ENCODE assay signal across 29 cellular contexts in the genomic region with DNA sequence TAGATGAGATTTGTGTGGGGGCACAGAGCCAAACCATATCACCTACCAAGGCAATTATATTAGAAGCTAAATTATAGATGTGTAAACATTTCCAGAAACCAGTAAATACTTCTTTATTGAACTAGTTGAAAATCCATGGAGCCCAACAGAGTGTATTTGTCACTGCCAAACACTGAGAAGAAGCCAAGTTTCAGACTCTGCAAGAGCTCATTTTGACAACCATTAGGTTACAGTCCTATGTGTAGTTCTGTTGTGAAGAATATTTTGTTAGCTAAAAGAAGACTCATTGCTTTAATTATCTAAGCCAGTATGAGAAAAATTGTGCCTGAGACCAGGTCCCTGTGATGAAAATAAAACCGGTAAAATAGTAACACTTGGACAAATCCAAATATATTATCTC.
"Had no signal": no experiment of that assay in that cellular context is flagged by ENCODE, and none has a peak within 500 bp of the region (broad histone marks: within the 10 kb centered on the region; RNA-seq: fewer than 3 reads in every experiment).

No MANE protein-coding gene starts in this region.

- H3K27ac ChIP-seq: ascending aorta, brain microvascular endothelial cell, esophagus muscularis mucosa, foreskin keratinocyte, heart right ventricle, left lung, lower lobe of right lung, testis, WERI-Rb-1 had no signal

- H3K4me1 ChIP-seq: ascending aorta, foreskin keratinocyte, heart right ventricle, left lung, lower lobe of right lung, testis had no signal

- H3K4me3 Mint-ChIP-seq: activated CD4-positive, alpha-beta memory T cell treated with anti-CD3 and anti-CD28 coated beads, Interleukin-2, amount 10 ng/mL, durations not matched to agents 7 days and 5 days; activated CD4-positive, alpha-beta T cell treated with anti-CD3 and anti-CD28 coated beads, Interleukin-2, amount 10 ng/mL, durations not matched to agents 24 days and 14 days; activated naive CD4-positive, alpha-beta T cell treated with anti-CD3 and anti-CD28 coated beads, Interleukin-2, amount 10 ng/mL, durations not matched to agents 7 days and 5 days; activated naive CD8-positive, alpha-beta T cell treated with anti-CD3 and anti-CD28 coated beads, Interleukin-2, amount 10 ng/mL, durations not matched to agents 7 days and 5 days; activated T-cell treated with anti-CD3 and anti-CD28 coated beads, Interleukin-2, amount 50 U/mL, for 24 hours; endodermal cell; natural killer cell treated with Interleukin-12 subunit alpha and Interleukin-12 subunit beta and Interleukin-15 and Interleukin-18, amount 100 ng/mL, for 72 hours; T-helper 2 cell treated with Interferon-gamma antibody and Interleukin-4, amounts not matched to agents 5 μg/mL and 100 μg/mL, for 36 hours had no signal

- H3K4me3 ChIP-seq: ascending aorta, esophagus muscularis mucosa, heart right ventricle, left lung, lower lobe of right lung, mucosa of descending colon, testis had no signal

- H3K4me1 Mint-ChIP-seq: activated naive CD8-positive, alpha-beta T cell treated with anti-CD3 and anti-CD28 coated beads, Interleukin-2, amount 10 ng/mL, durations not matched to agents 7 days and 5 days had no signal

- ATAC-seq: activated CD4-positive, CD25-positive, alpha-beta regulatory T cell treated with anti-CD3 and anti-CD28 coated beads, Interleukin-2, amount 50 U/mL, for 24 hours; foreskin keratinocyte; heart right ventricle; left lung; lower lobe of right lung; mucosa of descending colon; natural killer cell treated with Interleukin-12 subunit alpha and Interleukin-12 subunit beta and Interleukin-15 and Interleukin-18, amount 100 ng/mL, for 72 hours had no signal

- H3K27ac Mint-ChIP-seq: activated CD4-positive, alpha-beta memory T cell treated with anti-CD3 and anti-CD28 coated beads, Interleukin-2, amount 10 ng/mL, durations not matched to agents 7 days and 5 days; activated CD4-positive, alpha-beta T cell treated with anti-CD3 and anti-CD28 coated beads, Interleukin-2, amount 10 ng/mL, durations not matched to agents 24 days and 14 days; activated naive CD4-positive, alpha-beta T cell treated with anti-CD3 and anti-CD28 coated beads, Interleukin-2, amount 10 ng/mL, durations not matched to agents 7 days and 5 days; activated naive CD8-positive, alpha-beta T cell treated with anti-CD3 and anti-CD28 coated beads, Interleukin-2, amount 10 ng/mL, durations not matched to agents 7 days and 5 days; activated T-cell treated with anti-CD3 and anti-CD28 coated beads, Interleukin-2, amount 50 U/mL, for 24 hours; endodermal cell; natural killer cell treated with Interleukin-12 subunit alpha and Interleukin-12 subunit beta and Interleukin-15 and Interleukin-18, amount 100 ng/mL, for 72 hours; T-helper 2 cell treated with Interferon-gamma antibody and Interleukin-4, amounts not matched to agents 5 μg/mL and 100 μg/mL, for 36 hours had no signal

- H3K36me3 Mint-ChIP-seq: activated naive CD4-positive, alpha-beta T cell treated with anti-CD3 and anti-CD28 coated beads, Interleukin-2, amount 10 ng/mL, durations not matched to agents 7 days and 5 days; activated naive CD8-positive, alpha-beta T cell treated with anti-CD3 and anti-CD28 coated beads, Interleukin-2, amount 10 ng/mL, durations not matched to agents 7 days and 5 days; natural killer cell treated with Interleukin-12 subunit alpha and Interleukin-12 subunit beta and Interleukin-15 and Interleukin-18, amount 100 ng/mL, for 72 hours had no signal

- DNase-seq: activated CD4-positive, alpha-beta memory T cell treated with anti-CD3 and anti-CD28 coated beads, Interleukin-2, amount 10 ng/mL, durations not matched to agents 7 days and 5 days; activated CD8-positive, alpha-beta memory T cell treated with anti-CD3 and anti-CD28 coated beads, Interleukin-2, amount 50 U/mL, for 48 hours; activated gamma-delta T cell; activated naive CD4-positive, alpha-beta T cell treated with anti-CD3 and anti-CD28 coated beads, Interleukin-2, amount 10 ng/mL, durations not matched to agents 7 days and 5 days; activated naive CD8-positive, alpha-beta T cell treated with anti-CD3 and anti-CD28 coated beads, Interleukin-2, amount 10 ng/mL, durations not matched to agents 7 days and 5 days; activated T-cell treated with anti-CD3 and anti-CD28 coated beads, Interleukin-2, amount 50 U/mL, for 24 hours; brain microvascular endothelial cell; cortex of kidney; endodermal cell; foreskin keratinocyte; heart right ventricle; left lung; lower lobe of right lung; mesenchymal stem cell; mucosa of descending colon; posterior cingulate gyrus; right cardiac atrium; stimulated activated CD4-positive, alpha-beta T cell treated with anti-CD3 and anti-CD28 coated beads, Interleukin-2, amount 100 ng/mL, for 48 hours; stimulated activated naive CD4-positive, alpha-beta T cell treated with Interleukin-2 at 50 U/mL for 16 hours; T-helper 1 cell; testis; trophoblast cell; WERI-Rb-1 had no signal

- H3K9me3 Mint-ChIP-seq: activated naive CD4-positive, alpha-beta T cell treated with anti-CD3 and anti-CD28 coated beads, Interleukin-2, amount 10 ng/mL, durations not matched to agents 7 days and 5 days; activated naive CD8-positive, alpha-beta T cell treated with anti-CD3 and anti-CD28 coated beads, Interleukin-2, amount 10 ng/mL, durations not matched to agents 7 days and 5 days; activated T-cell treated with anti-CD3 and anti-CD28 coated beads, Interleukin-2, amount 50 U/mL, for 24 hours; endodermal cell; natural killer cell treated with Interleukin-12 subunit alpha and Interleukin-12 subunit beta and Interleukin-15 and Interleukin-18, amount 100 ng/mL, for 72 hours; T-helper 2 cell treated with Interferon-gamma antibody and Interleukin-4, amounts not matched to agents 5 μg/mL and 100 μg/mL, for 36 hours had no signal

- H3K27me3 ChIP-seq: ascending aorta, brain microvascular endothelial cell, esophagus muscularis mucosa, foreskin keratinocyte, left lung, testis had no signal

- H3K9me3 ChIP-seq: ascending aorta, esophagus muscularis mucosa, heart right ventricle, left lung, lower lobe of right lung, mucosa of descending colon, testis had no signal

- H3K36me3 ChIP-seq: ascending aorta, brain microvascular endothelial cell, esophagus muscularis mucosa, heart right ventricle, left lung, lower lobe of right lung, WERI-Rb-1 had no signal
